In genomic region chr19:17074628-17075034, GRCh38 we compare ENCODE assay signal across 8 cellular contexts. TPM values are rescaled to one million over a fixed set of nuclear protein-coding genes. Genes with fewer than 3 reads are reported as not detected.
DNase-seq lines count a peak whose midpoint lies in the region; ATAC-seq and TF ChIP-seq lines count a peak whose summit lies in the region.

No MANE protein-coding gene starts in this region.

- H3K4me2 ChIP-seq in GM23248 (ENCODE audit: unreplicated experiment): peak overlapping the region; percentile 77

- POLR2A ChIA-PET in AG04449 (lab: Yijun Ruan, JAX): interaction anchor here (0.6 kb wide), 1 partner anchor 37 kb away, joined by 3 read pairs; no protein-coding TSS in a partner anchor

- H3K9me3 ChIP-seq in GM23248 (ENCODE audit: low read depth) (no peaks in the 10 kb centered on the region), tibial nerve (no peaks in the 10 kb centered on the region)

- H3K27ac Mint-ChIP-seq in activated T-helper 2 cell treated with anti-CD3 and anti-CD28 coated beads, Interferon-gamma antibody, Interleukin-2, Interleukin-4, amounts not matched to agents 10 μg/mL and 5 μg/mL and 100 μg/mL, durations not matched to agents 14 hours and 24 hours and 36 hours: peak overlapping the region; percentile 97

- H3K9me3 Mint-ChIP-seq in activated T-helper 2 cell treated with anti-CD3 and anti-CD28 coated beads, Interferon-gamma antibody, Interleukin-2, Interleukin-4, amounts not matched to agents 10 μg/mL and 5 μg/mL and 100 μg/mL, durations not matched to agents 14 hours and 24 hours and 36 hours: no peaks in the 10 kb centered on the region

- H3K27ac ChIP-seq in GM23248 (peak overlapping the region; percentile 86), layer of hippocampus (ENCODE audit: low read depth, low read length) (peak overlapping the region; percentile 74), tibial nerve (peak overlapping the region in 3 of 4 donors; percentile 77 to 89 (median 88))

- TF ChIP-seq CTCF in AG04449 (IDR thresholded peaks at IDR 0.05; ENCODE audit: insufficient read depth, low read length, missing control alignments) (no peak), tibial nerve (IDR thresholded peaks at IDR 0.05) (no peak)

- DNase-seq in AG04449 (ENCODE audit: low read depth, low spot score): no peak
- DNase-seq in GM23248: no peak
- DNase-seq in activated T-helper 2 cell treated with anti-CD3 and anti-CD28 coated beads, Interferon-gamma antibody, Interleukin-2, Interleukin-4, amounts not matched to agents 10 μg/mL and 5 μg/mL and 100 μg/mL, durations not matched to agents 14 hours and 24 hours and 36 hours (ENCODE audit: low spot score): no peak
- DNase-seq in tibial nerve (ENCODE audit: low spot score in 2 of 2): no peak
- DNase-seq in NCI-H1417 (lab: John Stamatoyannopoulos, UW): no peak
- no peak for DNase-seq in stimulated activated CD4-positive, alpha-beta T cell treated with anti-CD3 and anti-CD28 coated beads, Interleukin-12 subunit alpha, Interleukin-12 subunit beta, amount 100 ng/mL, for 4 hours

- H3K4me1 ChIP-seq in GM23248 (ENCODE audit: insufficient read depth) (peaks cover 26% of the 10 kb centered on the region), tibial nerve (peaks cover 0 to 51% (median 26%) of the 10 kb centered on the region in 4 donors)

- H3K4me3 Mint-ChIP-seq in activated T-helper 2 cell treated with anti-CD3 and anti-CD28 coated beads, Interferon-gamma antibody, Interleukin-2, Interleukin-4, amounts not matched to agents 10 μg/mL and 5 μg/mL and 100 μg/mL, durations not matched to agents 14 hours and 24 hours and 36 hours (ENCODE audit: low read depth): peak overlapping the region; percentile 99

- peaks cover 49% of the 10 kb centered on the region for H3K4me1 Mint-ChIP-seq in activated T-helper 2 cell treated with anti-CD3 and anti-CD28 coated beads, Interferon-gamma antibody, Interleukin-2, Interleukin-4, amounts not matched to agents 10 μg/mL and 5 μg/mL and 100 μg/mL, durations not matched to agents 14 hours and 24 hours and 36 hours (ENCODE audit: low read depth)

- no peak for TF ChIP-seq POLR2A in tibial nerve (IDR thresholded peaks at IDR 0.05)

- in situ Hi-C loops in GM23248 (cut with MboI): loop anchor here (10.0 kb wide), 1 partner anchor 200 kb away; no protein-coding TSS in a partner anchor

- peak overlapping the region; percentile 90 for H2AFZ ChIP-seq in GM23248

- TF ChIP-seq EP300 in tibial nerve (IDR thresholded peaks at IDR 0.05): no peak

- peak overlapping the region; percentile 92 for H3K9ac ChIP-seq in GM23248

- H3K9me2 ChIP-seq in GM23248 (ENCODE audit: insufficient read depth): no peaks in the 10 kb centered on the region

- WGBS in GM23248 (ENCODE audit: low coverage in 1 of 2, low lambda C conversion rate in 2 of 2, missing lambda C conversion rate in 2 of 2), 2 experiments: 1 to 2% methylated on average over 11 of the region's 11 CpGs
- WGBS in tibial nerve, 2 donors: 9 to 14% methylated on average over 11 of the region's 11 CpGs

- H3F3A ChIP-seq in GM23248 (ENCODE audit: insufficient read depth): peaks cover 26% of the 10 kb centered on the region

- H3K27me3 ChIP-seq in GM23248 (replicated peaks; ENCODE audit: insufficient read depth): no peaks in the 10 kb centered on the region
- H3K27me3 ChIP-seq in layer of hippocampus (ENCODE audit: control insufficient read depth, insufficient read depth, low read length): no peaks in the 10 kb centered on the region
- no peaks in the 10 kb centered on the region for H3K27me3 ChIP-seq in tibial nerve

- peak overlapping the region; percentile 84 for H3K4me3 ChIP-seq in AG04449 (ENCODE audit: low read depth, low read length)
- peak overlapping the region; percentile 83 for H3K4me3 ChIP-seq in GM23248
- H3K4me3 ChIP-seq in tibial nerve: peak overlapping the region; percentile 55 to 98 (median 84)

- peaks cover 51% of the 10 kb centered on the region for H3K36me3 Mint-ChIP-seq in activated T-helper 2 cell treated with anti-CD3 and anti-CD28 coated beads, Interferon-gamma antibody, Interleukin-2, Interleukin-4, amounts not matched to agents 10 μg/mL and 5 μg/mL and 100 μg/mL, durations not matched to agents 14 hours and 24 hours and 36 hours (ENCODE audit: low read depth)

- no peaks in the 10 kb centered on the region for H4K20me1 ChIP-seq in GM23248 (ENCODE audit: insufficient read depth)

- H3K27me3 Mint-ChIP-seq in activated T-helper 2 cell treated with anti-CD3 and anti-CD28 coated beads, Interferon-gamma antibody, Interleukin-2, Interleukin-4, amounts not matched to agents 10 μg/mL and 5 μg/mL and 100 μg/mL, durations not matched to agents 14 hours and 24 hours and 36 hours (ENCODE audit: low read depth): no peaks in the 10 kb centered on the region

- ATAC-seq in GM21529 (IDR thresholded peaks at IDR 0.05; ENCODE audit: unreplicated experiment): no peak

- H3K36me3 ChIP-seq in GM23248 (ENCODE audit: low read depth) (no peaks in the 10 kb centered on the region), tibial nerve (peaks cover 0 to 27% (median 0%) of the 10 kb centered on the region in 3 donors)

- H3K79me2 ChIP-seq in GM23248 (ENCODE audit: insufficient read depth): peaks cover 63% of the 10 kb centered on the region

- intact Hi-C loops in activated T-helper 2 cell treated with anti-CD3 and anti-CD28 coated beads, Interferon-gamma antibody, Interleukin-2, Interleukin-4, amounts not matched to agents 10 μg/mL and 5 μg/mL and 100 μg/mL, durations not matched to agents 14 hours and 24 hours and 36 hours (cut with micrococcal nuclease): loop anchor here (1.0 kb wide), 2 partner anchors 51 to 446 kb away; partner anchors contain the start of gene MED26

- CTCF ChIA-PET in AG04449 (lab: Yijun Ruan, JAX): interaction anchor here (1.1 to 1.5 kb wide), 3 partner anchors 9 to 89 kb away, joined by 3 to 4 read pairs (median 3); no protein-coding TSS in a partner anchor

RNA-seq across cellular contexts. Expression of gene HAUS8, which starts 0.6 kb away (rescaled TPM):
- total RNA-seq in GM23248 (2014; rRNA removed; shearing (Covaris generic)): 1.0 and 3.4 TPM in 2 replicates
- polyA plus RNA-seq in GM23248 (2016; fragmentation: Nextera tagmentation; extraction: Ambion mirVana): 8.2 and 10.6 TPM in 2 replicates
- total RNA-seq in activated T-helper 2 cell treated with anti-CD3 and anti-CD28 coated beads, Interferon-gamma antibody, Interleukin-2, Interleukin-4, amounts not matched to agents 10 μg/mL and 5 μg/mL and 100 μg/mL, durations not matched to agents 14 hours and 24 hours and 36 hours: 27.8 and 28.8 TPM in 2 replicates
- 10 to 100 TPM in 1 of 4 donors, 1 to 10 TPM in 3; 2.6 to 11.6 (median 4.3) TPM for total RNA-seq in tibial nerve

RNA-seq across cellular contexts. Expression of gene MYO9B, which starts 0.9 kb away (rescaled TPM):
- 49.1 and 71.8 TPM in 2 replicates for total RNA-seq in GM23248 (2014; rRNA removed; shearing (Covaris generic))
- 18.6 and 20.1 TPM in 2 replicates for polyA plus RNA-seq in GM23248 (2016; fragmentation: Nextera tagmentation; extraction: Ambion mirVana)
- total RNA-seq in activated T-helper 2 cell treated with anti-CD3 and anti-CD28 coated beads, Interferon-gamma antibody, Interleukin-2, Interleukin-4, amounts not matched to agents 10 μg/mL and 5 μg/mL and 100 μg/mL, durations not matched to agents 14 hours and 24 hours and 36 hours: 143 TPM in 2 replicates
- 100 to 1,000 TPM in 3 of 4 donors, 10 to 100 TPM in 1; 61.7 to 201 (median 115) TPM for total RNA-seq in tibial nerve

RNA-seq across cellular contexts. Expression of gene CPAMD8, which starts 48.0 kb away (rescaled TPM):
- total RNA-seq in GM23248 (2014; rRNA removed; shearing (Covaris generic)): 0.76 and 0.89 TPM in 2 replicates
- 0.20 and 0.80 TPM in 2 replicates for polyA plus RNA-seq in GM23248 (2016; fragmentation: Nextera tagmentation; extraction: Ambion mirVana)
- total RNA-seq in activated T-helper 2 cell treated with anti-CD3 and anti-CD28 coated beads, Interferon-gamma antibody, Interleukin-2, Interleukin-4, amounts not matched to agents 10 μg/mL and 5 μg/mL and 100 μg/mL, durations not matched to agents 14 hours and 24 hours and 36 hours: 0.27 and 0.44 TPM in 2 replicates
- total RNA-seq in tibial nerve: 10 to 100 TPM in 3 of 4 donors, 1 to 10 TPM in 1; 9.8 to 26.3 (median 14.4) TPM
